ENCODE assay signal across 1 cellular context in the genomic region with DNA sequence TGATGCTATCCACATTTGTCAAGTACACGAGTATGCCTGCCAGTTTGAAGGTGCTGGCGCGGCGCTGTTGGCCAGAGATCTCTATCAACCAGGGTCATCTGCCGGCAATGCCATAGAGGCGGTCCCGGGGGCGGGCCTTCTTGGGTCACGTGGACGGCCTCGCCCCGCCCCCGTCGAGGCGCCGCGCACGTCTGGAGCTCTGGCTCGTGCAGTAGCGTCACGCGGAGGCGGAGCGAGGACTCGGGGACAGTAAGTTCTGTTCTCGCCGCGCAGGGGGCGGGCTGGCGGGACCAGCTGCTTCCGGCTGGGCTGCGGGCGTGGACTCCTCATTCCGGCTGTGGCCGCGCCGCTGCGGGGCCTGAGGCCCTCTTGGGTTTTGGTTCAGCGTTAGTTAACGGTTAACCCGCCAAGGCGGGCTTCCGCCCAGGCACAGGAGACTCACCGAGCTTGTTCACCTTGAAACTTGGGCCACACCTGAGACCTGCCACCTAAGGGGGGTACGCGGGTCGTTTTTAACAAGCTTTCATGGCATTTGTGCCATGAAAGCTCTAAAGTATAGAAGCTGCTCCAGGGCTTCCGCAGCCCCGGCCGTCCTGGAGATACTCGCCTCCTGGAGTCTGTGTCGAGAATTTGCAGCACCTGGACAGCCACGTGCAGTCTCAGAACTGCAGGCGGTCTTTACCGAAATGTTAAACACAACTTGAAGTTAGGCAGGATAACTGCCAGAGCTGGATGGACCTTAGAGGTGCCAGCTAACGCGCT.
A peak's percentile ranks its signal among the peaks of the same experiment; 100 is the strongest.
TF ChIP-seq lines count a peak whose summit lies in the region.

Gene RFESD, plus strand, starts transcription at position 209 of the 762 bp plus-strand sequence. CDS start 5,495 bp downstream, outside the sequence.

TF ChIP-seq in K562, 482 proteins besides CTCF, POLR2A, EP300 and RAD21 (continued from another document):
- no peak for TF ChIP-seq ZNF134 (CRISPR knock-in tag; conservative IDR thresholded peaks at IDR 0.05)
- TF ChIP-seq ZNF551 (CRISPR knock-in tag; IDR thresholded peaks at IDR 0.05), result no peak
- TF ChIP-seq TFAM (CRISPR knock-in tag; conservative IDR thresholded peaks at IDR 0.05), result no peak
- TF ChIP-seq ATF1 (CRISPR knock-in tag; IDR thresholded peaks at IDR 0.05), result no peak
- TF ChIP-seq ATF1 (tag; IDR thresholded peaks at IDR 0.05), result peak; percentile 93
- TF ChIP-seq, protein P1, sequence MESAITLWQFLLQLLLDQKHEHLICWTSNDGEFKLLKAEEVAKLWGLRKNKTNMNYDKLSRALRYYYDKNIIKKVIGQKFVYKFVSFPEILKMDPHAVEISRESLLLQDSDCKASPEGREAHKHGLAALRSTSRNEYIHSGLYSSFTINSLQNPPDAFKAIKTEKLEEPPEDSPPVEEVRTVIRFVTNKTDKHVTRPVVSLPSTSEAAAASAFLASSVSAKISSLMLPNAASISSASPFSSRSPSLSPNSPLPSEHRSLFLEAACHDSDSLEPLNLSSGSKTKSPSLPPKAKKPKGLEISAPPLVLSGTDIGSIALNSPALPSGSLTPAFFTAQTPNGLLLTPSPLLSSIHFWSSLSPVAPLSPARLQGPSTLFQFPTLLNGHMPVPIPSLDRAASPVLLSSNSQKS (CRISPR knock-in tag; IDR thresholded peaks at IDR 0.05), result no peak
- no peak for TF ChIP-seq STAT5A (IDR thresholded peaks at IDR 0.05; ENCODE audit: borderline replicate concordance, low read length)
- TF ChIP-seq HNRNPLL (IDR thresholded peaks at IDR 0.05; ENCODE audit: low read depth, low read length, poor library complexity, severe bottlenecking), result peak; percentile 61
- peak; percentile 29; the same call in 1 of the 2 replicates for TF ChIP-seq CBFA2T3 (IDR thresholded peaks at IDR 0.05)
- no peak for TF ChIP-seq BCOR (IDR thresholded peaks at IDR 0.05)
- TF ChIP-seq PCBP1 (IDR thresholded peaks at IDR 0.05; ENCODE audit: low read depth, low read length, poor library complexity, severe bottlenecking), result peak; percentile 52
- no peak for TF ChIP-seq ZNF140 (CRISPR knock-in tag; IDR thresholded peaks at IDR 0.05)
- no peak for TF ChIP-seq ADNP (tag; IDR thresholded peaks at IDR 0.05)
- no peak for TF ChIP-seq TAF15 (IDR thresholded peaks at IDR 0.05; ENCODE audit: low read depth, low read length)
- TF ChIP-seq TAF1 (IDR thresholded peaks at IDR 0.05; ENCODE audit: control insufficient read depth, extremely low read depth, insufficient read depth, low read length, severe bottlenecking), result peak; percentile 98
- TF ChIP-seq, protein P2, sequence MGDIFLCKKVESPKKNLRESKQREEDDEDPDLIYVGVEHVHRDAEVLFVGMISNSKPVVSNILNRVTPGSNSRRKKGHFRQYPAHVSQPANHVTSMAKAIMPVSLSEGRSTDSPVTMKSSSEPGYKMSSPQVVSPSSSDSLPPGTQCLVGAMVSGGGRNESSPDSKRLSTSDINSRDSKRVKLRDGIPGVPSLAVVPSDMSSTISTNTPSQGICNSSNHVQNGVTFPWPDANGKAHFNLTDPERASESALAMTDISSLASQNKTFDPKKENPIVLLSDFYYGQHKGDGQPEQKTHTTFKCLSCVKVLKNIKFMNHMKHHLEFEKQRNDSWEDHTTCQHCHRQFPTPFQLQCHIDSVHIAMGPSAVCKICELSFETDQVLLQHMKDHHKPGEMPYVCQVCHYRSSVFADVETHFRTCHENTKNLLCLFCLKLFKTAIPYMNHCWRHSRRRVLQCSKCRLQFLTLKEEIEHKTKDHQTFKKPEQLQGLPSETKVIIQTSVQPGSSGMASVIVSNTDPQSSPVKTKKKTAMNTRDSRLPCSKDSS (IDR thresholded peaks at IDR 0.05; ENCODE audit: low read depth, partially characterized antibody), result no peak
- TF ChIP-seq, protein P3, sequence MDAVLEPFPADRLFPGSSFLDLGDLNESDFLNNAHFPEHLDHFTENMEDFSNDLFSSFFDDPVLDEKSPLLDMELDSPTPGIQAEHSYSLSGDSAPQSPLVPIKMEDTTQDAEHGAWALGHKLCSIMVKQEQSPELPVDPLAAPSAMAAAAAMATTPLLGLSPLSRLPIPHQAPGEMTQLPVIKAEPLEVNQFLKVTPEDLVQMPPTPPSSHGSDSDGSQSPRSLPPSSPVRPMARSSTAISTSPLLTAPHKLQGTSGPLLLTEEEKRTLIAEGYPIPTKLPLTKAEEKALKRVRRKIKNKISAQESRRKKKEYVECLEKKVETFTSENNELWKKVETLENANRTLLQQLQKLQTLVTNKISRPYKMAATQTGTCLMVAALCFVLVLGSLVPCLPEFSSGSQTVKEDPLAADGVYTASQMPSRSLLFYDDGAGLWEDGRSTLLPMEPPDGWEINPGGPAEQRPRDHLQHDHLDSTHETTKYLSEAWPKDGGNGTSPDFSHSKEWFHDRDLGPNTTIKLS (IDR thresholded peaks at IDR 0.05; ENCODE audit: borderline replicate concordance, low read depth), result 0 out of 2 replicates have a peak, but pooled peaks have one; percentile 53
- TF ChIP-seq ZNF316 (IDR thresholded peaks at IDR 0.05), result no peak
- TF ChIP-seq NFE2L1 (tag; IDR thresholded peaks at IDR 0.05; ENCODE audit: borderline replicate concordance, low read depth), result no peak
- no peak for TF ChIP-seq ZBTB5 (IDR thresholded peaks at IDR 0.05)
- TF ChIP-seq ARID3B (CRISPR knock-in tag; IDR thresholded peaks at IDR 0.05; ENCODE audit: borderline replicate concordance), result no peak
- TF ChIP-seq, protein P4, sequence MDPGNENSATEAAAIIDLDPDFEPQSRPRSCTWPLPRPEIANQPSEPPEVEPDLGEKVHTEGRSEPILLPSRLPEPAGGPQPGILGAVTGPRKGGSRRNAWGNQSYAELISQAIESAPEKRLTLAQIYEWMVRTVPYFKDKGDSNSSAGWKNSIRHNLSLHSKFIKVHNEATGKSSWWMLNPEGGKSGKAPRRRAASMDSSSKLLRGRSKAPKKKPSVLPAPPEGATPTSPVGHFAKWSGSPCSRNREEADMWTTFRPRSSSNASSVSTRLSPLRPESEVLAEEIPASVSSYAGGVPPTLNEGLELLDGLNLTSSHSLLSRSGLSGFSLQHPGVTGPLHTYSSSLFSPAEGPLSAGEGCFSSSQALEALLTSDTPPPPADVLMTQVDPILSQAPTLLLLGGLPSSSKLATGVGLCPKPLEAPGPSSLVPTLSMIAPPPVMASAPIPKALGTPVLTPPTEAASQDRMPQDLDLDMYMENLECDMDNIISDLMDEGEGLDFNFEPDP (CRISPR knock-in tag; IDR thresholded peaks at IDR 0.05), result no peak
- TF ChIP-seq, protein P5, sequence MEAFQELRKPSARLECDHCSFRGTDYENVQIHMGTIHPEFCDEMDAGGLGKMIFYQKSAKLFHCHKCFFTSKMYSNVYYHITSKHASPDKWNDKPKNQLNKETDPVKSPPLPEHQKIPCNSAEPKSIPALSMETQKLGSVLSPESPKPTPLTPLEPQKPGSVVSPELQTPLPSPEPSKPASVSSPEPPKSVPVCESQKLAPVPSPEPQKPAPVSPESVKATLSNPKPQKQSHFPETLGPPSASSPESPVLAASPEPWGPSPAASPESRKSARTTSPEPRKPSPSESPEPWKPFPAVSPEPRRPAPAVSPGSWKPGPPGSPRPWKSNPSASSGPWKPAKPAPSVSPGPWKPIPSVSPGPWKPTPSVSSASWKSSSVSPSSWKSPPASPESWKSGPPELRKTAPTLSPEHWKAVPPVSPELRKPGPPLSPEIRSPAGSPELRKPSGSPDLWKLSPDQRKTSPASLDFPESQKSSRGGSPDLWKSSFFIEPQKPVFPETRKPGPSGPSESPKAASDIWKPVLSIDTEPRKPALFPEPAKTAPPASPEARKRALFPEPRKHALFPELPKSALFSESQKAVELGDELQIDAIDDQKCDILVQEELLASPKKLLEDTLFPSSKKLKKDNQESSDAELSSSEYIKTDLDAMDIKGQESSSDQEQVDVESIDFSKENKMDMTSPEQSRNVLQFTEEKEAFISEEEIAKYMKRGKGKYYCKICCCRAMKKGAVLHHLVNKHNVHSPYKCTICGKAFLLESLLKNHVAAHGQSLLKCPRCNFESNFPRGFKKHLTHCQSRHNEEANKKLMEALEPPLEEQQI (IDR thresholded peaks at IDR 0.05), result peak; percentile 95; the same call in 1 of the 2 replicates
- TF ChIP-seq RFX5 (IDR thresholded peaks at IDR 0.05; ENCODE audit: low read depth, low read length), result no peak
- peak; percentile 55; the same call in 1 of the 2 replicates for TF ChIP-seq ZBTB17 (CRISPR knock-in tag; IDR thresholded peaks at IDR 0.05)
- peak; percentile 86 for TF ChIP-seq ETS1 (conservative IDR thresholded peaks at IDR 0.05; ENCODE audit: control insufficient read depth, low read depth, low read length)
- TF ChIP-seq ZNF766 (CRISPR knock-in tag; conservative IDR thresholded peaks at IDR 0.05), result peak; percentile 70; the same call in 1 of the 2 replicates
- no peak for TF ChIP-seq POLR2AphosphoS2 (IDR thresholded peaks at IDR 0.05; ENCODE audit: low read length)
- no peak for TF ChIP-seq PURB (CRISPR knock-in tag; IDR thresholded peaks at IDR 0.05; ENCODE audit: low read depth)
- TF ChIP-seq ZNF274 (IDR thresholded peaks at IDR 0.05; ENCODE audit: borderline replicate concordance, low read depth, low read length), result no peak
- TF ChIP-seq MEIS2 (IDR thresholded peaks at IDR 0.05; ENCODE audit: partially characterized antibody), result peak; percentile 81
- peak; percentile 68 for TF ChIP-seq CHD2 (IDR thresholded peaks at IDR 0.05; ENCODE audit: low read depth, low read length)
- no peak for TF ChIP-seq HMG20A (CRISPR knock-in tag; conservative IDR thresholded peaks at IDR 0.05)
